ENCODE assay signal across 11 cellular contexts in genomic region chr22:48104102-48104738, GRCh38.
"Had no signal": no experiment of that assay in that cellular context is flagged by ENCODE, and none has a peak within 500 bp of the region (broad histone marks: within the 10 kb centered on the region; RNA-seq: fewer than 3 reads in every experiment).

No MANE protein-coding gene starts in this region.

- DNase-seq: activated CD8-positive, alpha-beta T cell treated with anti-CD3 and anti-CD28 coated beads for 36 hours; activated naive CD4-positive, alpha-beta T cell treated with anti-CD3 and anti-CD28 coated beads, Interleukin-2, amount 10 ng/mL, durations not matched to agents 7 days and 5 days; brain microvascular endothelial cell; cerebellar nuclear complex; foreskin melanocyte; natural killer cell; stimulated activated CD4-positive, alpha-beta T cell treated with anti-CD3 and anti-CD28 coated beads, Interleukin-4, amount 100 ng/mL, for 1 hour; T-cell; thyroid gland had no signal

- H3K36me3 ChIP-seq: brain microvascular endothelial cell, thyroid gland had no signal

- H3K27ac ChIP-seq: brain microvascular endothelial cell, thyroid gland, VCaP had no signal

- H3K27ac Mint-ChIP-seq: activated CD8-positive, alpha-beta T cell treated with anti-CD3 and anti-CD28 coated beads for 36 hours; activated naive CD4-positive, alpha-beta T cell treated with anti-CD3 and anti-CD28 coated beads, Interleukin-2, amount 10 ng/mL, durations not matched to agents 7 days and 5 days; activated T-helper 1 cell treated with anti-CD3 and anti-CD28 coated beads, Interleukin-12 subunit alpha, Interleukin-12 subunit beta, Interleukin-2, Interleukin-4 antibody, amounts not matched to agents 30 ng/mL and 10 ng/mL and 1 ng/mL, durations not matched to agents 14 hours and 24 hours and 36 hours; natural killer cell; T-cell had no signal

- ATAC-seq: activated CD8-positive, alpha-beta T cell treated with anti-CD3 and anti-CD28 coated beads for 36 hours; natural killer cell; T-cell had no signal

- H3K4me3 ChIP-seq: thyroid gland had no signal

- H3K27me3 ChIP-seq: brain microvascular endothelial cell, thyroid gland had no signal

- H3K36me3 Mint-ChIP-seq: T-cell had no signal

- H3K9me3 ChIP-seq: thyroid gland had no signal

- H3K4me3 Mint-ChIP-seq: activated CD8-positive, alpha-beta T cell treated with anti-CD3 and anti-CD28 coated beads for 36 hours; activated naive CD4-positive, alpha-beta T cell treated with anti-CD3 and anti-CD28 coated beads, Interleukin-2, amount 10 ng/mL, durations not matched to agents 7 days and 5 days; activated T-helper 1 cell treated with anti-CD3 and anti-CD28 coated beads, Interleukin-12 subunit alpha, Interleukin-12 subunit beta, Interleukin-2, Interleukin-4 antibody, amounts not matched to agents 30 ng/mL and 10 ng/mL and 1 ng/mL, durations not matched to agents 14 hours and 24 hours and 36 hours; natural killer cell; T-cell had no signal

- H3K4me1 ChIP-seq: thyroid gland had no signal
